In genomic region chr10:130740166-130740565, GRCh38 we compare ENCODE assay signal across 23 cellular contexts.
"Had no signal": no experiment of that assay in that cellular context is flagged by ENCODE, and none has a peak within 500 bp of the region (broad histone marks: within the 10 kb centered on the region; RNA-seq: fewer than 3 reads in every experiment).

No MANE protein-coding gene starts in this region.

- H3K4me1 Mint-ChIP-seq: memory B cell; stimulated activated effector memory CD8-positive, alpha-beta T cell treated with anti-CD3 and anti-CD28 coated beads, Interleukin-12 subunit alpha, Interleukin-12 subunit beta, amount 100 ng/mL, for 72 hours had no signal

- H3K27me3 ChIP-seq: right atrium auricular region, testis, tibial nerve had no signal

- H3K4me3 ChIP-seq: dorsolateral prefrontal cortex, gastrocnemius medialis, heart right ventricle, left ventricle myocardium inferior, lower lobe of right lung, neural progenitor cell, right atrium auricular region, smooth muscle cell, testis, tibial nerve had no signal

- H3K27ac ChIP-seq: dorsolateral prefrontal cortex, gastrocnemius medialis, heart right ventricle, left ventricle myocardium inferior, lower lobe of right lung, neural progenitor cell, parathyroid adenoma, right atrium auricular region, testis, tibial nerve had no signal

- H3K27me3 Mint-ChIP-seq: memory B cell had no signal

- H3K9me3 Mint-ChIP-seq: natural killer cell treated with Interleukin-12 subunit alpha and Interleukin-12 subunit beta and Interleukin-15 and Interleukin-18, amount 100 ng/mL, for 72 hours; neural progenitor cell had no signal

- DNase-seq: cortex of kidney; effector CD8-positive, alpha-beta T cell; gastrocnemius medialis; heart right ventricle; left ventricle myocardium inferior; lower lobe of right lung; midbrain; occipital lobe; stimulated activated CD4-positive, alpha-beta T cell treated with anti-CD3 and anti-CD28 coated beads, Interleukin-4, amount 100 ng/mL, for 1 hour; stimulated activated CD8-positive, alpha-beta memory T cell treated with anti-CD3 and anti-CD28 coated beads, Interleukin-4, amount 100 ng/mL, for 48 hours; stimulated activated naive CD8-positive, alpha-beta T cell treated with anti-CD3 and anti-CD28 coated beads, Interleukin-15, Interleukin-2, amounts not matched to agents 100 U/mL and 50 U/mL, for 24 hours; testis had no signal

- FAIRE-seq: islet of Langerhans had no signal

- H3K27ac Mint-ChIP-seq: memory B cell; natural killer cell treated with Interleukin-12 subunit alpha and Interleukin-12 subunit beta and Interleukin-15 and Interleukin-18, amount 100 ng/mL, for 72 hours; neural progenitor cell; stimulated activated effector memory CD8-positive, alpha-beta T cell treated with anti-CD3 and anti-CD28 coated beads, Interleukin-12 subunit alpha, Interleukin-12 subunit beta, amount 100 ng/mL, for 72 hours had no signal

- H3K4me1 ChIP-seq: gastrocnemius medialis, left ventricle myocardium inferior, lower lobe of right lung, parathyroid adenoma, right atrium auricular region, tibial nerve had no signal

- H3K9me3 ChIP-seq: gastrocnemius medialis, heart right ventricle, left ventricle myocardium inferior, lower lobe of right lung, right atrium auricular region, testis had no signal

- H3K4me3 Mint-ChIP-seq: memory B cell; natural killer cell treated with Interleukin-12 subunit alpha and Interleukin-12 subunit beta and Interleukin-15 and Interleukin-18, amount 100 ng/mL, for 72 hours; neural progenitor cell; stimulated activated effector memory CD8-positive, alpha-beta T cell treated with anti-CD3 and anti-CD28 coated beads, Interleukin-12 subunit alpha, Interleukin-12 subunit beta, amount 100 ng/mL, for 72 hours had no signal

- H3K9ac ChIP-seq: neural progenitor cell, parathyroid adenoma had no signal

- H3K36me3 Mint-ChIP-seq: memory B cell; natural killer cell treated with Interleukin-12 subunit alpha and Interleukin-12 subunit beta and Interleukin-15 and Interleukin-18, amount 100 ng/mL, for 72 hours; neural progenitor cell; stimulated activated effector memory CD8-positive, alpha-beta T cell treated with anti-CD3 and anti-CD28 coated beads, Interleukin-12 subunit alpha, Interleukin-12 subunit beta, amount 100 ng/mL, for 72 hours had no signal

- ATAC-seq: esophagus mucosa; gastrocnemius medialis; lower lobe of right lung; stimulated activated effector memory CD8-positive, alpha-beta T cell treated with anti-CD3 and anti-CD28 coated beads, Interleukin-12 subunit alpha, Interleukin-12 subunit beta, amount 100 ng/mL, for 72 hours; stimulated activated naive CD8-positive, alpha-beta T cell treated with anti-CD3 and anti-CD28 coated beads, Interleukin-15, Interleukin-2, amounts not matched to agents 100 U/mL and 50 U/mL, for 24 hours had no signal

- H3K36me3 ChIP-seq: gastrocnemius medialis, heart right ventricle, left ventricle myocardium inferior, lower lobe of right lung, neural progenitor cell, right atrium auricular region, tibial nerve had no signal
